ENCODE assay signal across 22 cellular contexts in genomic region chr10:118939216-118940007, GRCh38.
DNase-seq lines count a peak whose midpoint lies in the region; ATAC-seq and TF ChIP-seq lines count a peak whose summit lies in the region.
"Had no signal": no experiment of that assay in that cellular context is flagged by ENCODE, and none has a peak within 500 bp of the region (broad histone marks: within the 10 kb centered on the region; RNA-seq: fewer than 3 reads in every experiment).

No MANE protein-coding gene starts in this region.

- no peaks in the 10 kb centered on the region for H4K20me1 ChIP-seq in MM.1S (ENCODE audit: insufficient read depth, low read length)

- H3K4me1 Mint-ChIP-seq in activated CD8-positive, alpha-beta T cell treated with anti-CD3 and anti-CD28 coated beads for 36 hours (ENCODE audit: low read depth): no peaks in the 10 kb centered on the region
- H3K4me1 Mint-ChIP-seq: central memory CD8-positive, alpha-beta T cell; naive B cell had no signal

- H3K36me3 Mint-ChIP-seq in activated CD8-positive, alpha-beta T cell treated with anti-CD3 and anti-CD28 coated beads for 36 hours (ENCODE audit: low read depth): no peaks in the 10 kb centered on the region
- H3K36me3 Mint-ChIP-seq: naive B cell, type B pancreatic cell had no signal

- no peak overlapping the region for H3K4me3 Mint-ChIP-seq in activated CD8-positive, alpha-beta T cell treated with anti-CD3 and anti-CD28 coated beads for 36 hours
- H3K4me3 Mint-ChIP-seq: central memory CD8-positive, alpha-beta T cell; naive B cell; type B pancreatic cell had no signal

- TF ChIP-seq CTCF in MM.1S (IDR thresholded peaks at IDR 0.05; ENCODE audit: low read length) (no peak), cardiac fibroblast (IDR thresholded peaks at IDR 0.05; ENCODE audit: low read depth, low read length) (no peak)
- no peak for TF ChIP-seq CTCF in activated CD8-positive, alpha-beta T cell treated with anti-CD3 and anti-CD28 coated beads for 36 hours (IDR thresholded peaks at IDR 0.05)

- H3K9ac ChIP-seq in MM.1S (ENCODE audit: low read length): no peak overlapping the region
- H3K9ac ChIP-seq: parathyroid adenoma had no signal

- DNase-seq in MM.1S (peak; percentile 88), cardiac fibroblast (ENCODE audit: low read depth in 2 of 2) (peak; percentile 54 to 70), iris pigment epithelial cell (ENCODE audit: low read depth) (peak; percentile 75), G401 (ENCODE audit: low spot score) (no peak)
- no peak for DNase-seq in activated CD8-positive, alpha-beta T cell treated with anti-CD3 and anti-CD28 coated beads for 36 hours
- DNase-seq: AML-193; DMS79 treated with DMSO at 0.1 percent for 48 hours; effector CD4-positive, alpha-beta T cell; esophagus squamous epithelium; mammary epithelial cell; naive B cell; NCI-H1694; sigmoid colon; stimulated activated naive CD4-positive, alpha-beta T cell; T1000 had no signal

- peak overlapping the region; percentile 57; the same call in 1 of the 2 replicates for H2AFZ ChIP-seq in MM.1S (ENCODE audit: low read length)
- H2AFZ ChIP-seq: hepatocyte, parathyroid adenoma had no signal

- H3K9me3 ChIP-seq in MM.1S (replicated peaks; ENCODE audit: insufficient read depth, low read length): no peaks in the 10 kb centered on the region
- H3K9me3 ChIP-seq: esophagus squamous epithelium, sigmoid colon had no signal

- no peaks in the 10 kb centered on the region for H3K27me3 ChIP-seq in MM.1S (replicated peaks; ENCODE audit: insufficient read depth, low read length)
- H3K27me3 ChIP-seq: esophagus squamous epithelium, sigmoid colon had no signal

- peaks cover 5% of the 10 kb centered on the region; the same call in 1 of the 2 replicates for H3F3A ChIP-seq in MM.1S (ENCODE audit: insufficient read depth, low read length)

- intact Hi-C loops in activated CD8-positive, alpha-beta T cell treated with anti-CD3 and anti-CD28 coated beads for 36 hours (cut with micrococcal nuclease): no loop called here

- 0 out of 2 replicates have a peak overlapping the region, but pooled peaks have one; percentile 1 for H3K4me3 ChIP-seq in MM.1S (ENCODE audit: low read length)
- H3K4me3 ChIP-seq in cardiac fibroblast (replicated peaks in 1 of 2; ENCODE audit: low read depth in 2 of 2, low read length in 2 of 2): no peak overlapping the region
- H3K4me3 ChIP-seq: esophagus squamous epithelium, hepatocyte, sigmoid colon had no signal

- H3K36me3 ChIP-seq in MM.1S (replicated peaks; ENCODE audit: insufficient read depth, low read length): no peaks in the 10 kb centered on the region
- H3K36me3 ChIP-seq: esophagus squamous epithelium, sigmoid colon had no signal

- no peaks in the 10 kb centered on the region for H3K9me3 Mint-ChIP-seq in activated CD8-positive, alpha-beta T cell treated with anti-CD3 and anti-CD28 coated beads for 36 hours
- H3K9me3 Mint-ChIP-seq: type B pancreatic cell had no signal

- in situ Hi-C loops in G401 (cut with HindIII; ENCODE audit: low sequenced_read_pairs): no loop called here

- POLR2A ChIA-PET in activated CD8-positive, alpha-beta T cell treated with anti-CD3 and anti-CD28 coated beads for 36 hours (lab: Charles Lee): no interaction called here

- ATAC-seq in GM18867 (IDR thresholded peaks at IDR 0.05; ENCODE audit: unreplicated experiment): peak; percentile 80
- no peak for ATAC-seq in GM19351 (IDR thresholded peaks at IDR 0.05; ENCODE audit: unreplicated experiment)
- ATAC-seq in activated CD8-positive, alpha-beta T cell treated with anti-CD3 and anti-CD28 coated beads for 36 hours: no peak
- ATAC-seq: SK-N-SH treated with all-trans-retinoic acid at 6 μM for 48 hours had no signal

- peak overlapping the region; percentile 49; the same call in 1 of the 2 replicates for H3K4me2 ChIP-seq in MM.1S (ENCODE audit: low read depth, low read length)
- H3K4me2 ChIP-seq: hepatocyte had no signal

- peaks cover 30% of the 10 kb centered on the region for H3K27me3 Mint-ChIP-seq in activated CD8-positive, alpha-beta T cell treated with anti-CD3 and anti-CD28 coated beads for 36 hours

- CTCF ChIA-PET in activated CD8-positive, alpha-beta T cell treated with anti-CD3 and anti-CD28 coated beads for 36 hours (lab: Charles Lee): interaction anchor here (1.0 kb wide), 1 partner anchor 21 kb away, joined by 3 read pairs; no protein-coding TSS in a partner anchor

- peak overlapping the region; percentile 41; the same call in 1 of the 2 replicates for H3K27ac ChIP-seq in MM.1S (ENCODE audit: low read length)
- H3K27ac ChIP-seq: esophagus squamous epithelium, hepatocyte, parathyroid adenoma, sigmoid colon had no signal

- peaks cover 6% of the 10 kb centered on the region for H3K4me1 ChIP-seq in MM.1S (ENCODE audit: low read length)
- H3K4me1 ChIP-seq: esophagus squamous epithelium, parathyroid adenoma, sigmoid colon had no signal

- H3K79me2 ChIP-seq in MM.1S (ENCODE audit: low read length): no peaks in the 10 kb centered on the region
- H3K79me2 ChIP-seq: hepatocyte, parathyroid adenoma had no signal

- H3K27ac Mint-ChIP-seq in activated CD8-positive, alpha-beta T cell treated with anti-CD3 and anti-CD28 coated beads for 36 hours: no peak overlapping the region
- H3K27ac Mint-ChIP-seq: naive B cell, type B pancreatic cell had no signal

- H3K9me2 ChIP-seq in MM.1S (replicated peaks; ENCODE audit: insufficient read depth, low read length): no peaks in the 10 kb centered on the region

Comparison
In these comparisons a context has a peak if more than half of its experiments do, and no peak if none do; other contexts are left out.
1. DNase-seq: peak in MM.1S (single experiment), cardiac fibroblast (2 of 2) and iris pigment epithelial cell (single experiment); none in G401 (single experiment) and activated CD8-positive, alpha-beta T cell treated with anti-CD3 and anti-CD28 coated beads for 36 hours (single experiment).